9 cellular contexts compared by ENCODE assay signal in genomic region chrX:86806786-86807185, GRCh38.
DNase-seq lines count a peak whose midpoint lies in the region; TF ChIP-seq lines count a peak whose summit lies in the region.
"Had no signal": no experiment of that assay in that cellular context is flagged by ENCODE, and none has a peak within 500 bp of the region (broad histone marks: within the 10 kb centered on the region; RNA-seq: fewer than 3 reads in every experiment).

No MANE protein-coding gene starts in this region.

- H3K27ac ChIP-seq in VCaP, result no peak overlapping the region
- H3K27ac ChIP-seq: sigmoid colon had no signal

- H3K4me3 ChIP-seq in GM12864 (ENCODE audit: low read depth, low read length), result no peak overlapping the region
- H3K4me3 ChIP-seq: sigmoid colon had no signal

- no peak for DNase-seq in GM12864 (ENCODE audit: low read depth)
- DNase-seq in HT-29 (ENCODE audit: low spot score), result peak; percentile 54
- DNase-seq in lung microvascular endothelial cell (ENCODE audit: low read depth in 2 of 2), result peak; percentile 1 to 29
- DNase-seq in stimulated activated CD4-positive, alpha-beta T cell treated with anti-CD3 and anti-CD28 coated beads, Interleukin-4, amount 100 ng/mL, for 24 hours, result no peak
- DNase-seq in NCI-H2196 treated with DMSO at 0.1 percent for 48 hours (lab: John Stamatoyannopoulos, UW; ENCODE audit: unreplicated experiment), result no peak
- no peak for DNase-seq in occipital lobe (lab: John Stamatoyannopoulos, UW)
- no peak for DNase-seq in NCI-H510A treated with DMSO at 0.1 percent for 48 hours (lab: John Stamatoyannopoulos, UW)
- DNase-seq: sigmoid colon had no signal

- peak; percentile 5 for TF ChIP-seq CTCF in GM12864 (IDR thresholded peaks at IDR 0.05; ENCODE audit: low read depth, low read length, missing control alignments)
- peak; percentile 78 for TF ChIP-seq CTCF in VCaP (conservative IDR thresholded peaks at IDR 0.05)

Comparison
In these comparisons a context has a peak if more than half of its experiments do, and no peak if none do; other contexts are left out.
1. DNase-seq: peak in HT-29 (single experiment) and lung microvascular endothelial cell (2 of 2); none in GM12864 (single experiment), stimulated activated CD4-positive, alpha-beta T cell treated with anti-CD3 and anti-CD28 coated beads, Interleukin-4, amount 100 ng/mL, for 24 hours (single experiment), NCI-H2196 treated with DMSO at 0.1 percent for 48 hours (single experiment), occipital lobe (single experiment) and NCI-H510A treated with DMSO at 0.1 percent for 48 hours (single experiment).